Comparison of ENCODE assay signal across 8 cellular contexts in genomic region chr17:37744961-37745800, GRCh38. TPM values are rescaled to one million over a fixed set of nuclear protein-coding genes. Genes with fewer than 3 reads are reported as not detected.
DNase-seq lines count a peak whose midpoint lies in the region; ATAC-seq and TF ChIP-seq lines count a peak whose summit lies in the region.

A gene with protein sequence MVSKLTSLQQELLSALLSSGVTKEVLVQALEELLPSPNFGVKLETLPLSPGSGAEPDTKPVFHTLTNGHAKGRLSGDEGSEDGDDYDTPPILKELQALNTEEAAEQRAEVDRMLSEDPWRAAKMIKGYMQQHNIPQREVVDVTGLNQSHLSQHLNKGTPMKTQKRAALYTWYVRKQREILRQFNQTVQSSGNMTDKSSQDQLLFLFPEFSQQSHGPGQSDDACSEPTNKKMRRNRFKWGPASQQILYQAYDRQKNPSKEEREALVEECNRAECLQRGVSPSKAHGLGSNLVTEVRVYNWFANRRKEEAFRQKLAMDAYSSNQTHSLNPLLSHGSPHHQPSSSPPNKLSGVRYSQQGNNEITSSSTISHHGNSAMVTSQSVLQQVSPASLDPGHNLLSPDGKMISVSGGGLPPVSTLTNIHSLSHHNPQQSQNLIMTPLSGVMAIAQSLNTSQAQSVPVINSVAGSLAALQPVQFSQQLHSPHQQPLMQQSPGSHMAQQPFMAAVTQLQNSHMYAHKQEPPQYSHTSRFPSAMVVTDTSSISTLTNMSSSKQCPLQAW (minus strand): TSS chr17:37745059. CDS start chr17:37744884, 175 bp downstream.

- peak within 1 kb of the TSS; percentile 24 for H3K4me3 ChIP-seq in ectodermal cell (ENCODE audit: insufficient read depth, low read depth, low read length)
- peak within 1 kb of the TSS; percentile 60 for H3K4me3 ChIP-seq in psoas muscle

- H3K4me1 ChIP-seq in ectodermal cell (ENCODE audit: control insufficient read depth, insufficient read depth, low read length): peaks cover 32% of the 10 kb centered on the region
- H3K4me1 ChIP-seq in psoas muscle: peaks cover 27% of the 10 kb centered on the region

- POLR2A ChIA-PET in activated CD4-positive, alpha-beta T cell treated with anti-CD3 and anti-CD28 coated beads for 36 hours (lab: Charles Lee): interaction anchor here (0.7 kb wide), 1 partner anchor 30 kb away, joined by 4 read pairs; no protein-coding TSS in a partner anchor

- H3K36me3 Mint-ChIP-seq in activated CD4-positive, alpha-beta T cell treated with anti-CD3 and anti-CD28 coated beads for 36 hours (ENCODE audit: low read depth): no peaks in the 10 kb centered on the region

- H3K27me3 ChIP-seq in ectodermal cell (ENCODE audit: control insufficient read depth, insufficient read depth, low read length, poor library complexity, severe bottlenecking) (peaks cover 95% of the 10 kb centered on the region), psoas muscle (ENCODE audit: insufficient read depth in 3 of 3, low read length in 2 of 3) (peaks cover 0 to 92% (median 43%) of the 10 kb centered on the region in 3 donors)

- peak; percentile 49 for ATAC-seq in activated CD4-positive, alpha-beta T cell treated with anti-CD3 and anti-CD28 coated beads for 36 hours
- peak; percentile 49 for ATAC-seq in HG03175 (IDR thresholded peaks at IDR 0.05; ENCODE audit: unreplicated experiment)
- no peak for ATAC-seq in psoas muscle

- H3K9me3 Mint-ChIP-seq in activated CD4-positive, alpha-beta T cell treated with anti-CD3 and anti-CD28 coated beads for 36 hours (ENCODE audit: low read depth): no peaks in the 10 kb centered on the region

- intact Hi-C loops in activated CD4-positive, alpha-beta T cell treated with anti-CD3 and anti-CD28 coated beads for 36 hours (cut with DNase I, micrococcal nuclease): loop anchor here in 1 of 2 experiments (5.0 kb wide), 4 partner anchors 32 to 808 kb away; partner anchors contain the start of gene LHX1
- intact Hi-C loops in psoas muscle (cut with DNase I): no loop called here

- peak within 1 kb of the TSS; percentile 10 for H3K4me3 Mint-ChIP-seq in activated CD4-positive, alpha-beta T cell treated with anti-CD3 and anti-CD28 coated beads for 36 hours

- peaks cover 63% of the 10 kb centered on the region for H3K27me3 Mint-ChIP-seq in activated CD4-positive, alpha-beta T cell treated with anti-CD3 and anti-CD28 coated beads for 36 hours

- H3K36me3 ChIP-seq in ectodermal cell (ENCODE audit: control insufficient read depth, insufficient read depth, low read length) (no peaks in the 10 kb centered on the region), psoas muscle (ENCODE audit: insufficient read depth in 1 of 2, low read depth in 1 of 2) (no peaks in the 10 kb centered on the region)

- no peak within 1 kb of the TSS for H3K27ac Mint-ChIP-seq in activated CD4-positive, alpha-beta T cell treated with anti-CD3 and anti-CD28 coated beads for 36 hours

- DNase-seq in activated CD4-positive, alpha-beta T cell treated with anti-CD3 and anti-CD28 coated beads for 36 hours: peak; percentile 46
- DNase-seq in activated CD4-positive, alpha-beta T cell treated with anti-CD3 and anti-CD28 coated beads, Interleukin-2, amount 50 U/mL, for 1 hour: no peak
- DNase-seq in psoas muscle (no peak), SW480 (ENCODE audit: low spot score) (no peak), activated gamma-delta T cell treated with Interleukin-2 at 50 U/mL for 16 hours (no peak), Kasumi-1 (lab: John Stamatoyannopoulos, UW) (no peak)

- TF ChIP-seq CTCF in psoas muscle (IDR thresholded peaks at IDR 0.05): no peak

- H3K4me1 Mint-ChIP-seq in activated CD4-positive, alpha-beta T cell treated with anti-CD3 and anti-CD28 coated beads for 36 hours: peaks cover 19% of the 10 kb centered on the region

- no peak within 1 kb of the TSS for H3K27ac ChIP-seq in ectodermal cell (ENCODE audit: insufficient read depth, low read depth, low read length, poor library complexity, severe bottlenecking)
- no peak within 1 kb of the TSS for H3K27ac ChIP-seq in psoas muscle

- CTCF ChIA-PET in activated CD4-positive, alpha-beta T cell treated with anti-CD3 and anti-CD28 coated beads for 36 hours (lab: Charles Lee): interaction anchor here (0.7 to 2.6 kb wide), 4 partner anchors 14 to 46 kb away, joined by 3 to 12 read pairs (median 5); no protein-coding TSS in a partner anchor

- WGBS in ectodermal cell, 2 experiments: 3 to 6% methylated on average over 35 of the region's 35 CpGs
- WGBS in psoas muscle, 3 donors: 5 to 7% (median 6%) methylated on average over 34 to 35 of the region's 35 CpGs

- no peaks in the 10 kb centered on the region for H3K9me3 ChIP-seq in ectodermal cell (ENCODE audit: control insufficient read depth, low read length)
- no peaks in the 10 kb centered on the region for H3K9me3 ChIP-seq in psoas muscle

RNA-seq across cellular contexts. Expression of the gene that starts here (rescaled TPM):
- not detected for total RNA-seq in activated CD4-positive, alpha-beta T cell treated with anti-CD3 and anti-CD28 coated beads for 36 hours
- polyA plus RNA-seq in ectodermal cell (2013, experiment 1 of 4): 0.13 TPM
- 0.14 TPM for polyA plus RNA-seq in ectodermal cell (2013, experiment 2 of 4)
- polyA plus RNA-seq in ectodermal cell (2013, experiment 3 of 4): 0.75 TPM
- polyA plus RNA-seq in ectodermal cell (2013, experiment 4 of 4): 0.45 TPM
- not detected for total RNA-seq in psoas muscle
- polyA plus RNA-seq in psoas muscle: under 1 TPM in 1 of 3 donors, not detected in 2; 0.03 TPM

Comparison
In these comparisons a context has a peak if more than half of its experiments do, and no peak if none do; other contexts are left out.
1. Peak in DNase-seq and ATAC-seq in activated CD4-positive, alpha-beta T cell treated with anti-CD3 and anti-CD28 coated beads for 36 hours; RNA of the gene not detected or under 1 TPM.